Comparison of ENCODE assay signal across 34 cellular contexts in genomic region chrY:15976771-15977170, GRCh38.
DNase-seq lines count a peak whose midpoint lies in the region; ATAC-seq, FAIRE-seq and TF ChIP-seq lines count a peak whose summit lies in the region.
"Had no signal": no experiment of that assay in that cellular context is flagged by ENCODE, and none has a peak within 500 bp of the region (broad histone marks: within the 10 kb centered on the region; RNA-seq: fewer than 3 reads in every experiment).

No MANE protein-coding gene starts in this region.

- ATAC-seq in foreskin keratinocyte, result no peak
- ATAC-seq: A549; CD8-positive, alpha-beta T cell had no signal

- no peak overlapping the region for H2AK5ac ChIP-seq in mesendoderm (ENCODE audit: low read length)

- H2BK5ac ChIP-seq in mesendoderm (ENCODE audit: low read length), result no peak overlapping the region

- H3K27me3 ChIP-seq in bronchial epithelial cell (ENCODE audit: control insufficient read depth, insufficient read depth, low read length), result no peaks in the 10 kb centered on the region
- no peaks in the 10 kb centered on the region for H3K27me3 ChIP-seq in foreskin keratinocyte
- H3K27me3 ChIP-seq in Karpas-422 (ENCODE audit: low read length), result no peaks in the 10 kb centered on the region
- H3K27me3 ChIP-seq in mesendoderm (ENCODE audit: insufficient read depth, low read length, poor library complexity), result no peaks in the 10 kb centered on the region
- H3K27me3 ChIP-seq: BE2C; BLaER1; BLaER1 treated with 17β-estradiol and CSF1 and Interleukin-3, amounts not matched to agents 10 nM and 100 nM had no signal

- peak; percentile 52 for DNase-seq in bronchial epithelial cell (ENCODE audit: low read depth)
- DNase-seq in epithelial cell of esophagus (ENCODE audit: low read depth), result peak; percentile 66
- DNase-seq in epithelial cell of prostate (ENCODE audit: low read depth, low spot score), result peak; percentile 18
- peak; percentile 11 to 45 for DNase-seq in foreskin keratinocyte
- no peak for DNase-seq in GM19239 (ENCODE audit: insufficient read length, low spot score)
- no peak for DNase-seq in Karpas-422
- DNase-seq in mesendoderm, result no peak
- DNase-seq in EL, result no peak
- DNase-seq: 8988T; ACHN; AML-193; BE2C; C1 segment of cervical spinal cord; Caco-2; Calu3; CD4-positive, alpha-beta memory T cell; CD4-positive, alpha-beta T cell; CD4-positive, CD25-positive, alpha-beta regulatory T cell; CD8-positive, alpha-beta memory T cell; CD8-positive, alpha-beta T cell; COR-L47; DMS 273 treated with DMSO at 0.1 percent for 48 hours; DMS153; DMS53; DMS79; DMS79 treated with DMSO at 0.1 percent for 48 hours; DND-41 had no signal

- H3K23ac ChIP-seq in mesendoderm (ENCODE audit: low read length), result no peak overlapping the region

- no peaks in the 10 kb centered on the region for H3K36me3 ChIP-seq in bronchial epithelial cell (ENCODE audit: control insufficient read depth, insufficient read depth, low read length)
- no peaks in the 10 kb centered on the region for H3K36me3 ChIP-seq in Karpas-422 (ENCODE audit: insufficient read depth, low read length)
- no peaks in the 10 kb centered on the region for H3K36me3 ChIP-seq in mesendoderm (ENCODE audit: control insufficient read depth, insufficient read depth, low read length)
- H3K36me3 ChIP-seq: BE2C; BLaER1; BLaER1 treated with 17β-estradiol and CSF1 and Interleukin-3, amounts not matched to agents 10 nM and 100 nM had no signal

- H3K9ac ChIP-seq in Karpas-422 (ENCODE audit: low read length) (no peak overlapping the region), mesendoderm (ENCODE audit: low read length) (no peak overlapping the region)
- H3K9ac ChIP-seq: BLaER1; BLaER1 treated with 17β-estradiol and CSF1 and Interleukin-3, amounts not matched to agents 10 nM and 100 nM had no signal

- no peak overlapping the region for H2BK120ac ChIP-seq in mesendoderm (ENCODE audit: low read depth, low read length)

- no peaks in the 10 kb centered on the region for H3K9me2 ChIP-seq in Karpas-422 (replicated peaks; ENCODE audit: insufficient read depth, low read length)

- H4K20me1 ChIP-seq in Karpas-422 (ENCODE audit: insufficient read depth, low read depth, low read length), result no peaks in the 10 kb centered on the region
- H4K20me1 ChIP-seq: BLaER1; BLaER1 treated with 17β-estradiol and CSF1 and Interleukin-3, amounts not matched to agents 10 nM and 100 nM had no signal

- no peak overlapping the region for H2AFZ ChIP-seq in Karpas-422 (ENCODE audit: low read length)

- H3K79me1 ChIP-seq in mesendoderm (ENCODE audit: low read length), result no peaks in the 10 kb centered on the region

- H3K27ac ChIP-seq in epithelial cell of prostate (no peak overlapping the region), foreskin keratinocyte (no peak overlapping the region), Karpas-422 (ENCODE audit: low read length) (no peak overlapping the region), mesendoderm (ENCODE audit: low read depth, low read length) (no peak overlapping the region)
- H3K27ac ChIP-seq: 22Rv1; A549; BLaER1; BLaER1 treated with 17β-estradiol and CSF1 and Interleukin-3, amounts not matched to agents 10 nM and 100 nM; C4-2B had no signal

- H3K4ac ChIP-seq in mesendoderm (ENCODE audit: low read depth, low read length), result no peak overlapping the region

- no peaks in the 10 kb centered on the region for H3K9me3 ChIP-seq in Karpas-422 (ENCODE audit: low read length)
- H3K9me3 ChIP-seq: A549; BE2C; BLaER1; BLaER1 treated with 17β-estradiol and CSF1 and Interleukin-3, amounts not matched to agents 10 nM and 100 nM; Caco-2 had no signal

- H4K5ac ChIP-seq in mesendoderm (ENCODE audit: low read length), result no peak overlapping the region

- no peak overlapping the region for H3K18ac ChIP-seq in mesendoderm (ENCODE audit: low read length)

- H3K4me1 ChIP-seq in foreskin keratinocyte (no peaks in the 10 kb centered on the region), Karpas-422 (ENCODE audit: low read length) (no peaks in the 10 kb centered on the region), mesendoderm (ENCODE audit: control insufficient read depth, low read depth, low read length) (no peaks in the 10 kb centered on the region)
- H3K4me1 ChIP-seq: A549; BE2C; BLaER1; BLaER1 treated with 17β-estradiol and CSF1 and Interleukin-3, amounts not matched to agents 10 nM and 100 nM; Caco-2 had no signal

- no CpG with 5 or more reads among the region's 4 CpGs for WGBS in mesendoderm (ENCODE audit: extremely low coverage, insufficient coverage, low lambda C conversion rate)

- no peak overlapping the region for H3K4me2 ChIP-seq in Karpas-422 (ENCODE audit: low read depth, low read length, poor library complexity, severe bottlenecking)
- no peak overlapping the region for H3K4me2 ChIP-seq in mesendoderm (ENCODE audit: low read length)
- H3K4me2 ChIP-seq: A549; BLaER1; BLaER1 treated with 17β-estradiol and CSF1 and Interleukin-3, amounts not matched to agents 10 nM and 100 nM had no signal

- FAIRE-seq in bronchial epithelial cell (lab: Jason Lieb, UNC) (no peak), GM19239 (lab: Jason Lieb, UNC) (no peak)
- FAIRE-seq: A204.1, A549, D721Med had no signal

- H4K8ac ChIP-seq in mesendoderm (ENCODE audit: low read depth, low read length), result no peak overlapping the region

- no peak overlapping the region for H3K56ac ChIP-seq in mesendoderm (ENCODE audit: low read length)

- TF ChIP-seq CTCF in bronchial epithelial cell (IDR thresholded peaks at IDR 0.05; ENCODE audit: insufficient read depth, low read length, severe bottlenecking) (no peak), epithelial cell of esophagus (IDR thresholded peaks at IDR 0.05; ENCODE audit: insufficient read depth, low read depth, low read length, missing control alignments) (no peak), foreskin keratinocyte (conservative IDR thresholded peaks at IDR 0.05) (no peak)

- H2BK15ac ChIP-seq in mesendoderm (replicated peaks; ENCODE audit: low read depth), result no peak overlapping the region

- H3K4me3 ChIP-seq in bronchial epithelial cell (ENCODE audit: low read depth, low read length) (no peak overlapping the region), epithelial cell of esophagus (ENCODE audit: low read length) (no peak overlapping the region), Karpas-422 (ENCODE audit: low read length) (no peak overlapping the region), mesendoderm (ENCODE audit: low read length) (no peak overlapping the region)
- H3K4me3 ChIP-seq: A549; BLaER1; BLaER1 treated with 17β-estradiol and CSF1 and Interleukin-3, amounts not matched to agents 10 nM and 100 nM had no signal

- no peaks in the 10 kb centered on the region for H3K79me2 ChIP-seq in Karpas-422 (ENCODE audit: low read length)
- H3K79me2 ChIP-seq in mesendoderm (ENCODE audit: control insufficient read depth, insufficient read depth, low read length), result no peaks in the 10 kb centered on the region

Comparison
In these comparisons a context has a peak if more than half of its experiments do, and no peak if none do; other contexts are left out.
1. DNase-seq: peak in bronchial epithelial cell (single experiment), epithelial cell of esophagus (single experiment), epithelial cell of prostate (single experiment) and foreskin keratinocyte (2 of 2); none in GM19239 (single experiment), Karpas-422 (single experiment), mesendoderm (single experiment) and EL (single experiment).